ENCODE assay signal across 27 cellular contexts in genomic region chr10:94219829-94220228, GRCh38.
A peak's percentile ranks its signal among the peaks of the same experiment; 100 is the strongest.
DNase-seq lines count a peak whose midpoint lies in the region; ATAC-seq and TF ChIP-seq lines count a peak whose summit lies in the region.
"Had no signal": no experiment of that assay in that cellular context is flagged by ENCODE, and none has a peak within 500 bp of the region (broad histone marks: within the 10 kb centered on the region; RNA-seq: fewer than 3 reads in every experiment).

No MANE protein-coding gene starts in this region.

- H3K27me3 ChIP-seq in MG63 (no peaks in the 10 kb centered on the region), lung (ENCODE audit: control insufficient read depth, insufficient read depth) (no peaks in the 10 kb centered on the region)

- DNase-seq in NCI-H510A treated with DMSO at 0.1 percent for 48 hours (lab: John Stamatoyannopoulos, UW) (peak; percentile 16), NCI-H510A (lab: John Stamatoyannopoulos, UW) (no peak), MG63 (peak; percentile 14), brain pericyte (ENCODE audit: low read depth, low spot score) (peak; percentile 21), lung (ENCODE audit: low spot score) (peak; percentile 59), Calu3 (no peak), A172 (ENCODE audit: low spot score) (no peak)
- DNase-seq: activated CD4-positive, alpha-beta memory T cell treated with anti-CD3 and anti-CD28 coated beads for 36 hours; activated gamma-delta T cell; activated T-cell treated with anti-CD3 and anti-CD28 coated beads for 4 hours; central memory CD4-positive, alpha-beta T cell; foreskin melanocyte; kidney; mesendoderm; NCI-H1436; NCI-H2171 treated with DMSO at 0.1 percent for 48 hours; NCI-H774; nucleus accumbens; retina; stimulated activated CD4-positive, alpha-beta T cell treated with anti-CD3 and anti-CD28 coated beads, Interleukin-12 subunit alpha, Interleukin-12 subunit beta, amount 100 ng/mL, for 4 hours; stimulated activated naive CD8-positive, alpha-beta T cell treated with anti-CD3 and anti-CD28 coated beads, Interleukin-15, amount 100 ng/mL, for 72 hours; SW 1271 had no signal

- H3K4me3 Mint-ChIP-seq in Calu3 (ENCODE audit: low read depth, unreplicated experiment), result no peak overlapping the region
- H3K4me3 Mint-ChIP-seq: activated CD4-positive, alpha-beta memory T cell treated with anti-CD3 and anti-CD28 coated beads for 36 hours; stimulated activated naive CD8-positive, alpha-beta T cell treated with anti-CD3 and anti-CD28 coated beads, Interleukin-15, amount 100 ng/mL, for 72 hours; type B pancreatic cell had no signal

- H3K36me3 Mint-ChIP-seq in Calu3 (ENCODE audit: insufficient read depth, unreplicated experiment), result no peaks in the 10 kb centered on the region
- H3K36me3 Mint-ChIP-seq: activated CD4-positive, alpha-beta memory T cell treated with anti-CD3 and anti-CD28 coated beads for 36 hours; type B pancreatic cell had no signal

- WGBS in lung, 2 donors, result 74 to 87% methylated on average over 1 of the region's 1 CpG

- no TSS peak for BruUV-seq in Calu3 (replicated peaks; lab: Mats Ljungman, UMichigan)

- no peak overlapping the region for H3K27ac ChIP-seq in lung (ENCODE audit: low read depth in 1 of 2, low read length in 1 of 2)
- H3K27ac ChIP-seq: A549, epithelial cell of prostate had no signal

- no peaks in the 10 kb centered on the region for H3K36me3 ChIP-seq in MG63
- H3K36me3 ChIP-seq in lung (ENCODE audit: control insufficient read depth in 2 of 2, insufficient read depth in 2 of 2, low read length in 2 of 2), result no peaks in the 10 kb centered on the region

- CTCF ChIA-PET in Calu3 (lab: Charles Lee), result no interaction called here

- no peaks in the 10 kb centered on the region for H3K9me3 Mint-ChIP-seq in Calu3 (ENCODE audit: low read depth, unreplicated experiment)
- H3K9me3 Mint-ChIP-seq: activated CD4-positive, alpha-beta memory T cell treated with anti-CD3 and anti-CD28 coated beads for 36 hours; stimulated activated naive CD8-positive, alpha-beta T cell treated with anti-CD3 and anti-CD28 coated beads, Interleukin-15, amount 100 ng/mL, for 72 hours; type B pancreatic cell had no signal

- H3K27me3 Mint-ChIP-seq in Calu3 (ENCODE audit: unreplicated experiment), result peaks cover 13% of the 10 kb centered on the region
- H3K27me3 Mint-ChIP-seq: type B pancreatic cell had no signal

- no peak for TF ChIP-seq CTCF in lung (IDR thresholded peaks at IDR 0.05; ENCODE audit: control extremely low read depth, extremely low read depth)
- TF ChIP-seq CTCF in Calu3 (IDR thresholded peaks at IDR 0.05; ENCODE audit: unreplicated experiment), result no peak

- intact Hi-C loops in Calu3 (cut with micrococcal nuclease; ENCODE audit: unreplicated experiment), result no loop called here

- ATAC-seq in lung (ENCODE audit: insufficient read depth, low FRiP score) (peak; percentile 31), GM21825 (IDR thresholded peaks at IDR 0.05; ENCODE audit: unreplicated experiment) (no peak)
- ATAC-seq: A549; Right ventricle myocardium inferior; stimulated activated naive CD8-positive, alpha-beta T cell treated with anti-CD3 and anti-CD28 coated beads, Interleukin-15, amount 100 ng/mL, for 72 hours had no signal

- H3K9me3 ChIP-seq in MG63, result no peaks in the 10 kb centered on the region
- H3K9me3 ChIP-seq in lung (ENCODE audit: control insufficient read depth in 2 of 2, insufficient read depth in 1 of 2, low read length in 1 of 2), result no peaks in the 10 kb centered on the region
- H3K9me3 ChIP-seq: A549 had no signal

- H3K4me1 Mint-ChIP-seq in Calu3 (ENCODE audit: low read depth, unreplicated experiment), result no peaks in the 10 kb centered on the region
- H3K4me1 Mint-ChIP-seq: stimulated activated naive CD8-positive, alpha-beta T cell treated with anti-CD3 and anti-CD28 coated beads, Interleukin-15, amount 100 ng/mL, for 72 hours had no signal

- no peak overlapping the region for H3K4me3 ChIP-seq in MG63
- H3K4me3 ChIP-seq in lung, result no peak overlapping the region
- H3K4me3 ChIP-seq: A549 had no signal

- H3K4me1 ChIP-seq in lung (ENCODE audit: control insufficient read depth in 2 of 2, insufficient read depth in 2 of 2, low read length in 2 of 2), result no peaks in the 10 kb centered on the region

- H3K27ac Mint-ChIP-seq in Calu3 (ENCODE audit: unreplicated experiment), result no peak overlapping the region
- H3K27ac Mint-ChIP-seq: activated CD4-positive, alpha-beta memory T cell treated with anti-CD3 and anti-CD28 coated beads for 36 hours; stimulated activated naive CD8-positive, alpha-beta T cell treated with anti-CD3 and anti-CD28 coated beads, Interleukin-15, amount 100 ng/mL, for 72 hours; type B pancreatic cell had no signal

Comparison
In these comparisons a context has a peak if more than half of its experiments do, and no peak if none do; other contexts are left out.
1. DNase-seq: peak in NCI-H510A treated with DMSO at 0.1 percent for 48 hours (single experiment), MG63 (single experiment), brain pericyte (single experiment) and lung (single experiment); none in NCI-H510A (single experiment), Calu3 (single experiment) and A172 (single experiment).